Comparison of ENCODE assay signal across 8 cellular contexts in genomic region chr10:45373783-45374450, GRCh38. TPM values are rescaled to one million over a fixed set of nuclear protein-coding genes. Genes with fewer than 3 reads are reported as not detected.
DNase-seq lines count a peak whose midpoint lies in the region; ATAC-seq and TF ChIP-seq lines count a peak whose summit lies in the region.

Gene ALOX5 (plus strand): TSS chr10:45374216. CDS start chr10:45374280, 64 bp downstream.

- WGBS in liver: 3% methylated on average over 60 of the region's 60 CpGs

- H3K4me1 ChIP-seq in liver (ENCODE audit: control insufficient read depth in 4 of 4, insufficient read depth in 4 of 4, low read length in 3 of 4): peaks cover 8 to 19% (median 16%) of the 10 kb centered on the region in 4 donors

- peak; percentile 55 for ATAC-seq in GM21381 (IDR thresholded peaks at IDR 0.05; ENCODE audit: unreplicated experiment)

- H3K27ac ChIP-seq in caudate nucleus (ENCODE audit: low read depth, low read length): peak within 1 kb of the TSS; percentile 11
- H3K27ac ChIP-seq in liver (ENCODE audit: low read depth in 1 of 2, low read length in 2 of 2): peak within 1 kb of the TSS; percentile 31 to 46
- H3K27ac ChIP-seq in substantia nigra (ENCODE audit: low read depth, low read length, poor library complexity, severe bottlenecking): peak within 1 kb of the TSS; percentile 44

- H3K27me3 ChIP-seq in liver (ENCODE audit: control insufficient read depth in 4 of 4, insufficient read depth in 4 of 4, low read length in 3 of 4): peaks cover 0 to 5% (median 2%) of the 10 kb centered on the region in 4 donors

- in situ Hi-C loops in G401 (cut with HindIII; ENCODE audit: low sequenced_read_pairs): no loop called here

- DNase-seq in G401 (ENCODE audit: low spot score) (peak; percentile 58), HT-29 (ENCODE audit: low spot score) (peak; percentile 70), SK-N-DZ (ENCODE audit: low spot score) (peak; percentile 24), caudate nucleus (lab: John Stamatoyannopoulos, UW) (peak in 6 of 61 donors; percentile 26 to 66 (median 48)), substantia nigra (lab: John Stamatoyannopoulos, UW) (peak in 14 of 49 donors; percentile 14 to 81 (median 44))
- no peak for DNase-seq in activated CD4-positive, CD25-positive, alpha-beta regulatory T cell (lab: John Stamatoyannopoulos, UW)

- TF ChIP-seq RAD21 in liver (IDR thresholded peaks at IDR 0.05): no peak

- H3K9ac ChIP-seq in liver (ENCODE audit: low read depth in 1 of 2, low read length in 2 of 2): no peak within 1 kb of the TSS

- H3K36me3 ChIP-seq in liver (ENCODE audit: control insufficient read depth in 4 of 4, insufficient read depth in 3 of 4, low read depth in 1 of 4, low read length in 3 of 4): no peaks in the 10 kb centered on the region

- peak within 1 kb of the TSS; percentile 40 to 54 (median 52) for H3K4me3 ChIP-seq in liver (ENCODE audit: low read depth in 1 of 3, low read length in 3 of 3)

- TF ChIP-seq CTCF in liver (IDR thresholded peaks at IDR 0.05; ENCODE audit: low read depth, low read length, missing input control): no peak

- no peaks in the 10 kb centered on the region for H3K9me3 ChIP-seq in liver (ENCODE audit: control insufficient read depth in 4 of 4, low read length in 3 of 4)

TF ChIP-seq in liver, 16 proteins besides CTCF, POLR2A, EP300 and RAD21:
- no peak for TF ChIP-seq MAX (IDR thresholded peaks at IDR 0.05)
- no peak for TF ChIP-seq ATF3 (IDR thresholded peaks at IDR 0.05)
- TF ChIP-seq FOXA2 (IDR thresholded peaks at IDR 0.05): no peak

RNA-seq across cellular contexts. Expression of gene ALOX5, which starts in this region (rescaled TPM):
- total RNA-seq in G401 (2014; rRNA removed; shearing (Covaris generic)): not detected in 2 replicates
- 28.2 and 43.4 TPM in 2 replicates for total RNA-seq in HT-29 (2014; rRNA removed; shearing (Covaris generic))
- polyA plus RNA-seq in SK-N-DZ (2014; cell fraction: cytosol; rRNA removed): not detected in 2 replicates
- polyA plus RNA-seq in SK-N-DZ (2014; cell fraction: nucleus; rRNA removed): not detected in 2 replicates
- total RNA-seq in liver: 10 to 100 TPM; 11.2 to 16.9 TPM
- 1 to 10 TPM; 2.9 to 5.6 TPM for polyA plus RNA-seq in liver

Comparison
In these comparisons a context has a peak if more than half of its experiments do, and no peak if none do; other contexts are left out.
1. RNA of gene ALOX5 (total RNA-seq): 28.2 to 43.4 TPM in HT-29 and 11.2 to 16.9 TPM in liver; not detected in G401; every median in the first group is over 10 times any median in the second.
2. Peak in DNase-seq in G401; RNA of the gene not detected or under 1 TPM.
3. DNase-seq: peak in HT-29 (single experiment) and SK-N-DZ (single experiment); none in activated CD4-positive, CD25-positive, alpha-beta regulatory T cell (0 of 4).
4. Peak in every context shown above with its lines, with median percentiles within 50 percentile points of each other: H3K27ac ChIP-seq.